In the genomic region with DNA sequence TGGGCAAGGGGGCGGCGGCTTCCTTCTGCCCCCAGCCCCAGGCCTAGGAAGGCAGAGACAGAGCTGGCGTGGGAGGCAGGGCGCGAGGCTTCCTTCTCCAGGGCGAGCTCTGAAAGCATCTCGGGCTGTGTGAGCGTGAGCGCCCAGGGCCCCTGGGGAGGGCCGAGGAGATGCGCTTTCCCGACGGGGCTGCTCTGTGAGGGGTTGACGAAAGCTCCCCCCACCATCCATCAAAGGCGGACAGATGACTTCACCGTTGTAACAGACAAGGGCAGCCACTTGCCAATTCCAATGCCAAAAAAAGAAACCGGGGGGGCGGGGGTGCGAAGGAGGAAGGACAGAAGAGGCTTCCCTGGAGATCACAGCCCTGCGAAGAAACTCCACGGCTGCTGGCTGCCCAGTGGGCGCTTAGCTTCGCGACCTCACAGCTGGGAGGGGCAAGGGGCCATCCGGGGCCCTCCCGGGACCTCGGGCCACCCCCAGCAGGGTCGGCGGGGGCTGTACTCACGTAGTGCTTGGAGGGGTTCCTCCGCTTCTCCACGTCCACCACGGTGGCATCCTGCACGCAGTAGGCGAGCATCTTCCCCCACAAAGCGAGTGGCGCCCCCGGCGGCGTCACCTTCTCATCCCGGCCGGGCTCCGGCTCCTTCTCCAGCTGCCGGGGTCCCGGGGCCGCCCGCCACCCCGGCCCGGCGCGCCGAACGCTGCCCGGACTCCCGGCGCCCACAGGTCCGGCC, we compare ENCODE assay signal across 8 cellular contexts. TPM values are rescaled to one million over a fixed set of nuclear protein-coding genes. Genes with fewer than 3 reads are reported as not detected.
DNase-seq lines count a peak whose midpoint lies in the region; ATAC-seq and TF ChIP-seq lines count a peak whose summit lies in the region.

No MANE protein-coding gene starts in this region.

- DNase-seq in SJCRH30 (peak; percentile 53 to 59), choroid plexus epithelial cell (ENCODE audit: low read depth) (no peak), lower leg skin (ENCODE audit: low spot score in 2 of 2) (peak in 1 of 2 donors; percentile 89), stomach (no peak), NCI-H2107 treated with DMSO at 0.1 percent for 48 hours (lab: John Stamatoyannopoulos, UW; ENCODE audit: unreplicated experiment) (no peak), NCI-H524 treated with DMSO at 0.1 percent for 48 hours (lab: John Stamatoyannopoulos, UW) (no peak)

- H3K36me3 ChIP-seq in SJCRH30 (no peaks in the 10 kb centered on the region), stomach (no peaks in the 10 kb centered on the region)

- H3K27me3 ChIP-seq in SJCRH30 (no peaks in the 10 kb centered on the region), stomach (peaks cover 0 to 22% (median 0%) of the 10 kb centered on the region in 3 donors)

- no peak for ATAC-seq in GM18505 (IDR thresholded peaks at IDR 0.05; ENCODE audit: unreplicated experiment)

- no peak for TF ChIP-seq POLR2A in lower leg skin (IDR thresholded peaks at IDR 0.05)
- TF ChIP-seq POLR2A in stomach (IDR thresholded peaks at IDR 0.05): no peak
- no peak for TF ChIP-seq POLR2A in GM18505 (IDR thresholded peaks at IDR 0.05; ENCODE audit: borderline replicate concordance, extremely low read depth, insufficient read depth, insufficient read length)

- peak overlapping the region; percentile 32 for H3K4me3 ChIP-seq in GM08714 (ENCODE audit: low read length)
- peak overlapping the region; percentile 76 for H3K4me3 ChIP-seq in SJCRH30
- peak overlapping the region; percentile 54 for H3K4me3 ChIP-seq in choroid plexus epithelial cell (ENCODE audit: low read depth, low read length)
- H3K4me3 ChIP-seq in lower leg skin (ENCODE audit: low read depth, poor library complexity, severe bottlenecking): peak overlapping the region; percentile 44
- H3K4me3 ChIP-seq in stomach: peak overlapping the region; percentile 64 to 72 (median 64)

- intact Hi-C loops in lower leg skin (cut with DNase I; ENCODE audit: low total_unique reads): loop anchor here (1.0 kb wide), 1 partner anchor 26 kb away; no protein-coding TSS in a partner anchor
- intact Hi-C loops in stomach (cut with DNase I; ENCODE audit: low total_unique reads): loop anchor here (5.0 kb wide), 1 partner anchor 143 kb away; no protein-coding TSS in a partner anchor

- WGBS in lower leg skin, 2 donors: 2% methylated on average over 30 to 43 of the region's 57 CpGs
- 1% methylated on average over 8 to 56 of the region's 57 CpGs for WGBS in stomach, 5 donors

- H3K9me3 ChIP-seq in SJCRH30 (replicated peaks) (no peaks in the 10 kb centered on the region), stomach (no peaks in the 10 kb centered on the region)

- H3K4me1 ChIP-seq in SJCRH30 (peaks cover 19% of the 10 kb centered on the region), stomach (peaks cover 51 to 72% (median 64%) of the 10 kb centered on the region in 4 donors)

- H3K27ac ChIP-seq in SJCRH30: peak overlapping the region; percentile 34; the same call in 1 of the 2 replicates
- H3K27ac ChIP-seq in stomach: peak overlapping the region; percentile 9 to 83 (median 78)

- TF ChIP-seq CTCF in choroid plexus epithelial cell (conservative IDR thresholded peaks at IDR 0.05; ENCODE audit: low read depth, low read length): peak; percentile 22
- TF ChIP-seq CTCF in lower leg skin (IDR thresholded peaks at IDR 0.05): no peak
- TF ChIP-seq CTCF in stomach (IDR thresholded peaks at IDR 0.05): no peak

- TF ChIP-seq EP300 in stomach (IDR thresholded peaks at IDR 0.05): no peak

RNA-seq across cellular contexts. Expression of gene SH3PXD2A, which starts 0.5 kb away (rescaled TPM):
- 5.4 and 5.5 TPM in 2 replicates for total RNA-seq in SJCRH30 (2014; rRNA removed; shearing (Covaris generic))
- total RNA-seq in lower leg skin: 10 to 100 TPM; 35.0 to 54.8 (median 45.4) TPM
- total RNA-seq in stomach: 10 to 100 TPM; 15.2 to 51.6 (median 23.2) TPM
- 10 to 100 TPM; 12.8 to 42.6 (median 24.7) TPM for polyA plus RNA-seq in stomach

Comparison
In these comparisons a context has a peak if more than half of its experiments do, and no peak if none do; other contexts are left out.
1. DNase-seq: peak in SJCRH30 (2 of 2); none in choroid plexus epithelial cell (single experiment), stomach (single experiment), NCI-H2107 treated with DMSO at 0.1 percent for 48 hours (single experiment) and NCI-H524 treated with DMSO at 0.1 percent for 48 hours (single experiment).
2. Peak in every context shown above with its lines, with median percentiles within 50 percentile points of each other: H3K4me3 ChIP-seq.